ENCODE assay signal across 13 cellular contexts in genomic region chr5:134041570-134042411, GRCh38. TPM values are rescaled to one million over a fixed set of nuclear protein-coding genes. Genes with fewer than 3 reads are reported as not detected.
A peak's percentile ranks its signal among the peaks of the same experiment; 100 is the strongest.
DNase-seq lines count a peak whose midpoint lies in the region; ATAC-seq and TF ChIP-seq lines count a peak whose summit lies in the region.
"Had no signal": no experiment of that assay in that cellular context is flagged by ENCODE, and none has a peak within 500 bp of the region (broad histone marks: within the 10 kb centered on the region; RNA-seq: fewer than 3 reads in every experiment).

No MANE protein-coding gene starts in this region.

- H3K4me1 ChIP-seq in PC-9 (replicated peaks; ENCODE audit: insufficient read depth) = peaks cover 45% of the 10 kb centered on the region
- H3K4me1 ChIP-seq in thymus (ENCODE audit: control insufficient read depth, insufficient read depth, low read length) = peaks cover 60% of the 10 kb centered on the region
- H3K4me1 ChIP-seq: A549, right atrium auricular region had no signal

- H3K27ac ChIP-seq in PC-9 (peak overlapping the region; percentile 47), thymus (ENCODE audit: low read depth) (peak overlapping the region; percentile 48)
- H3K27ac ChIP-seq: A549, right atrium auricular region, thoracic aorta had no signal

- H2AFZ ChIP-seq in PC-9 = no peak overlapping the region

- no peaks in the 10 kb centered on the region for H3K79me2 ChIP-seq in PC-9 (ENCODE audit: low read depth)

- H4K20me1 ChIP-seq in PC-9 (ENCODE audit: insufficient read depth) = no peaks in the 10 kb centered on the region

- H3F3A ChIP-seq in PC-9 (ENCODE audit: insufficient read depth, low read depth) = peaks cover 23% of the 10 kb centered on the region

- peak; percentile 59 for ATAC-seq in HG02610 (IDR thresholded peaks at IDR 0.05; ENCODE audit: unreplicated experiment)
- ATAC-seq: A549 had no signal

- H3K36me3 ChIP-seq in PC-9 (ENCODE audit: low read depth) = no peaks in the 10 kb centered on the region
- H3K36me3 ChIP-seq in thymus (ENCODE audit: control insufficient read depth, insufficient read depth) = no peaks in the 10 kb centered on the region
- H3K36me3 ChIP-seq: right atrium auricular region, thoracic aorta had no signal

- TF ChIP-seq CTCF in PC-9 (conservative IDR thresholded peaks at IDR 0.05) = no peak

- no peaks in the 10 kb centered on the region for H3K9me2 ChIP-seq in PC-9 (ENCODE audit: insufficient read depth)

- DNase-seq in activated gamma-delta T cell treated with Interleukin-2 at 50 U/mL for 16 hours (peak; percentile 25), activated gamma-delta T cell (lab: John Stamatoyannopoulos, UW) (no peak), PC-9 (peak in 1 of 2 experiments; percentile 74), HEK293T (ENCODE audit: extremely low spot score) (no peak), cerebellum (ENCODE audit: low spot score) (no peak), NCI-H774 (lab: John Stamatoyannopoulos, UW) (no peak)
- DNase-seq: amygdala, NCI-H187 had no signal

- CTCF ChIA-PET in PC-9 (lab: Charles Lee) (interaction anchor here (1.4 kb wide), 1 partner anchor 98 kb away, joined by 5 read pairs; no protein-coding TSS in a partner anchor), HEK293T (lab: Yijun Ruan, JAX) (interaction anchor here (1.7 to 6.8 kb wide), 2 partner anchors 15 to 99 kb away, joined by 4 to 76 read pairs; no protein-coding TSS in a partner anchor)

- H3K4me2 ChIP-seq in PC-9 = peak overlapping the region; percentile 45
- H3K4me2 ChIP-seq: A549 had no signal

- WGBS in thymus = 69% methylated on average over 11 of the region's 11 CpGs

- BruUV-seq in PC-9 (replicated peaks; lab: Mats Ljungman, UMichigan) = no TSS peak

- H3K4me3 ChIP-seq in PC-9 (no peak overlapping the region), thymus (ENCODE audit: low read length) (no peak overlapping the region)
- H3K4me3 ChIP-seq: A549, right atrium auricular region, thoracic aorta had no signal

- H3K27me3 ChIP-seq in PC-9 (ENCODE audit: insufficient read depth, low read depth) (no peaks in the 10 kb centered on the region), thymus (ENCODE audit: control insufficient read depth, insufficient read depth) (no peaks in the 10 kb centered on the region)
- H3K27me3 ChIP-seq: right atrium auricular region had no signal

- H3K9me3 ChIP-seq in PC-9 (ENCODE audit: insufficient read depth, low read depth) = no peaks in the 10 kb centered on the region
- H3K9me3 ChIP-seq in thymus (ENCODE audit: control insufficient read depth) = no peaks in the 10 kb centered on the region
- H3K9me3 ChIP-seq: A549, right atrium auricular region, thoracic aorta had no signal

- intact Hi-C loops in PC-9 (cut with micrococcal nuclease; ENCODE audit: unreplicated experiment) = no loop called here

- POLR2A ChIA-PET in PC-9 (lab: Charles Lee; ENCODE audit: unreplicated experiment) (no interaction called here), HEK293T (lab: Yijun Ruan, JAX) (interaction anchor here (0.6 kb wide), 1 partner anchor 136 kb away, joined by 3 read pairs; no protein-coding TSS in a partner anchor)

TF ChIP-seq in HEK293T, 16 proteins besides CTCF, POLR2A, EP300 and RAD21:
- TF ChIP-seq PKNOX1 (IDR thresholded peaks at IDR 0.05) = no peak
- no peak for TF ChIP-seq FOXK2 (IDR thresholded peaks at IDR 0.05)
- TF ChIP-seq FOXA1 (IDR thresholded peaks at IDR 0.05) = no peak
- TF ChIP-seq L3MBTL2 (conservative IDR thresholded peaks at IDR 0.05) = no peak
- TF ChIP-seq FOXM1 (IDR thresholded peaks at IDR 0.05; ENCODE audit: borderline replicate concordance) = no peak
- TF ChIP-seq BHLHE40 (IDR thresholded peaks at IDR 0.05; ENCODE audit: borderline replicate concordance) = no peak
- no peak for TF ChIP-seq NFRKB (IDR thresholded peaks at IDR 0.05)
- no peak for TF ChIP-seq ARNT (IDR thresholded peaks at IDR 0.05)
- TF ChIP-seq SP1 (IDR thresholded peaks at IDR 0.05) = no peak

RNA-seq across cellular contexts. Expression of gene VDAC1, which starts 37.0 kb away (rescaled TPM):
- total RNA-seq in PC-9 (2021) = 157 and 228 TPM in 2 replicates
- polyA plus RNA-seq in thymus = 101 TPM
- total RNA-seq in cerebellum = 123 TPM
